In genomic region chr6:17869753-17870050, GRCh38 we compare ENCODE assay signal across 1 cellular context.
TF ChIP-seq lines count a peak whose summit lies in the region.

No MANE protein-coding gene starts in this region.

TF ChIP-seq in K562, 482 proteins besides CTCF, POLR2A, EP300 and RAD21 (continued from another document):
- TF ChIP-seq ZBTB26 (CRISPR knock-in tag; IDR thresholded peaks at IDR 0.05) (0 out of 2 replicates have a peak, but pooled peaks have one; percentile 8), TEAD1 (CRISPR knock-in tag; IDR thresholded peaks at IDR 0.05) (peak in 1 of 2 experiments; percentile 48; a peak in 1 of 4 replicates), HES1 (IDR thresholded peaks at IDR 0.05; ENCODE audit: low read depth) (peak; percentile 55; the same call in 1 of the 2 replicates), RNF2 (IDR thresholded peaks at IDR 0.05) (peak; percentile 81; the same call in 1 of the 2 replicates), ZEB2 (IDR thresholded peaks at IDR 0.05) (peak; percentile 49; the same call in 1 of the 2 replicates), PATZ1 (CRISPR knock-in tag; IDR thresholded peaks at IDR 0.05; ENCODE audit: borderline replicate concordance) (no peak), HNRNPUL1 (IDR thresholded peaks at IDR 0.05; ENCODE audit: low read length) (no peak), NR2C2 (CRISPR knock-in tag; IDR thresholded peaks at IDR 0.05) (no peak), NR2C2 (tag; IDR thresholded peaks at IDR 0.05) (no peak), POLR2H (tag; IDR thresholded peaks at IDR 0.05; ENCODE audit: low read depth) (peak; percentile 32; the same call in 1 of the 2 replicates), ETV5 (CRISPR knock-in tag; IDR thresholded peaks at IDR 0.05; ENCODE audit: low read depth) (no peak), BCOR (IDR thresholded peaks at IDR 0.05) (no peak), KDM1A (IDR thresholded peaks at IDR 0.05) (peak in 1 of 2 experiments; percentile 5; a peak in 2 of 4 replicates), ZBTB8A (IDR thresholded peaks at IDR 0.05; ENCODE audit: partially characterized antibody) (no peak), SPI1 (IDR thresholded peaks at IDR 0.05; ENCODE audit: borderline replicate concordance, low read depth, low read length) (peak; percentile 85), THRB (CRISPR knock-in tag; conservative IDR thresholded peaks at IDR 0.05) (no peak), NR2F6 (CRISPR knock-in tag; IDR thresholded peaks at IDR 0.05) (no peak), HIVEP1 (CRISPR knock-in tag; IDR thresholded peaks at IDR 0.05) (no peak), HOMEZ (CRISPR knock-in tag; IDR thresholded peaks at IDR 0.05) (no peak)
